In the genomic region with DNA sequence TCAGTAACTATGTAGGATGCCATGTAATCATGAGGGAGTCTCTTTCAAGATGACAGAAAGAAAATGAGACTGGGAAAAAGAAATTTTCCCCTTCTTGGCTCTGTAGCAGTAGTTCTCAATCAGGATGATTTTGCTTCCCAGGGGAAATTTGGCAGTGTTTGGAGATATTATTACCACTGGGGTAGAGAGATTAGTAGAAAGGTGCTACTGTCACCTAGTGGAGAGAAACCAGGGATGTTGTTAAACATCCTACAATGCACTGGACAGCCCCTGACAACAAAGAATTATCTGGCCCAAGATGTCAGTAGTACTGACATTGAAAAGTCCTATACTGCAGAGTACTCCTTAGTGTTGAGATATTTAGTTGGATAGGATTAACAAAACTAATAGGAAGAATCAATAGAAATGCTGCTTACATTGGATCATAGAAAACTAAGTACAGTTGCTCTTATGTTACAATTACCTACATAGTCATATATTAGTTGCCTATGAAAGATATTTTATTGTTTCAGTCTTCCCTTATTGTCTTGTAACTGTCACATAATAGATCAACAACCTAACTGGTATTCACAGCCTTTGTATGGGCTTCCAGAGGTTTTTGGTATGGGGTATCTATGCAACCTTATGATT, we compare ENCODE assay signal across 9 cellular contexts.
DNase-seq lines count a peak whose midpoint lies in the region; ATAC-seq and TF ChIP-seq lines count a peak whose summit lies in the region.
"Had no signal": no experiment of that assay in that cellular context is flagged by ENCODE, and none has a peak within 500 bp of the region (broad histone marks: within the 10 kb centered on the region; RNA-seq: fewer than 3 reads in every experiment).

No MANE protein-coding gene starts in this region.

- no peaks in the 10 kb centered on the region for H3K9me3 Mint-ChIP-seq in natural killer cell
- no peaks in the 10 kb centered on the region for H3K9me3 Mint-ChIP-seq in natural killer cell treated with Interleukin-12 subunit alpha and Interleukin-12 subunit beta and Interleukin-15 and Interleukin-18, amount 100 ng/mL, for 72 hours
- no peaks in the 10 kb centered on the region for H3K9me3 Mint-ChIP-seq in MCF 10A (ENCODE audit: unreplicated experiment)
- H3K9me3 Mint-ChIP-seq: activated naive CD4-positive, alpha-beta T cell treated with anti-CD3 and anti-CD28 coated beads, Interleukin-2, amount 50 U/mL, for 72 hours had no signal

- CTCF ChIA-PET in MCF 10A (lab: Yijun Ruan, JAX) = interaction anchor here (0.5 to 2.2 kb wide), 30 partner anchors 15 to 578 kb away, joined by 3 to 8 read pairs (median 3); no protein-coding TSS in a partner anchor

- POLR2A ChIA-PET in MCF 10A (lab: Yijun Ruan, JAX) = interaction anchor here (0.6 to 1.2 kb wide), 6 partner anchors 9 to 552 kb away, joined by 3 to 7 read pairs (median 4); no protein-coding TSS in a partner anchor

- H3K4me1 Mint-ChIP-seq in natural killer cell (no peaks in the 10 kb centered on the region), MCF 10A (ENCODE audit: insufficient read depth, unreplicated experiment) (peaks cover 8% of the 10 kb centered on the region)
- H3K4me1 Mint-ChIP-seq in natural killer cell treated with Interleukin-12 subunit alpha and Interleukin-12 subunit beta and Interleukin-15 and Interleukin-18, amount 100 ng/mL, for 72 hours (ENCODE audit: low read depth in 2 of 2) = no peaks in the 10 kb centered on the region

- no TSS peak for BruUV-seq in MCF 10A (replicated peaks; lab: Mats Ljungman, UMichigan)

- H3K4me3 ChIP-seq in NB4 (ENCODE audit: low read depth, low read length) = no peak overlapping the region

- no peak for DNase-seq in natural killer cell
- no peak for DNase-seq in natural killer cell treated with Interleukin-12 subunit alpha and Interleukin-12 subunit beta and Interleukin-15 and Interleukin-18, amount 100 ng/mL, for 72 hours (ENCODE audit: low spot score)
- DNase-seq in NB4 (ENCODE audit: low read depth) = peak; percentile 48
- DNase-seq in MCF 10A (ENCODE audit: unreplicated experiment) = peak; percentile 63
- peak; percentile 59 to 69 for DNase-seq in lung microvascular endothelial cell (ENCODE audit: low read depth in 2 of 2)
- DNase-seq in stimulated activated CD4-positive, alpha-beta T cell treated with anti-CD3 and anti-CD28 coated beads, Interleukin-4, amount 100 ng/mL, for 1 hour = no peak

- ATAC-seq in natural killer cell = peak in 2 of 3 donors; percentile 70 to 72
- no peak for ATAC-seq in natural killer cell treated with Interleukin-12 subunit alpha and Interleukin-12 subunit beta and Interleukin-15 and Interleukin-18, amount 100 ng/mL, for 72 hours
- no peak for ATAC-seq in GM21528 (IDR thresholded peaks at IDR 0.05; ENCODE audit: low FRiP score, unreplicated experiment)
- no peak for ATAC-seq in HG03460 (IDR thresholded peaks at IDR 0.05; ENCODE audit: unreplicated experiment)

- H3K36me3 Mint-ChIP-seq in natural killer cell = no peaks in the 10 kb centered on the region
- H3K36me3 Mint-ChIP-seq in natural killer cell treated with Interleukin-12 subunit alpha and Interleukin-12 subunit beta and Interleukin-15 and Interleukin-18, amount 100 ng/mL, for 72 hours = no peaks in the 10 kb centered on the region
- no peaks in the 10 kb centered on the region for H3K36me3 Mint-ChIP-seq in MCF 10A (ENCODE audit: insufficient read depth, unreplicated experiment)
- H3K36me3 Mint-ChIP-seq: activated naive CD4-positive, alpha-beta T cell treated with anti-CD3 and anti-CD28 coated beads, Interleukin-2, amount 50 U/mL, for 72 hours had no signal

- H3K27me3 Mint-ChIP-seq in natural killer cell (ENCODE audit: low read depth in 2 of 2) = no peaks in the 10 kb centered on the region
- peaks cover 4 to 5% of the 10 kb centered on the region in 2 donors for H3K27me3 Mint-ChIP-seq in natural killer cell treated with Interleukin-12 subunit alpha and Interleukin-12 subunit beta and Interleukin-15 and Interleukin-18, amount 100 ng/mL, for 72 hours
- H3K27me3 Mint-ChIP-seq in MCF 10A (ENCODE audit: insufficient read depth, unreplicated experiment) = no peaks in the 10 kb centered on the region

- TF ChIP-seq CTCF in natural killer cell (IDR thresholded peaks at IDR 0.05) (peak; percentile 73), NB4 (IDR thresholded peaks at IDR 0.05; ENCODE audit: low read depth, low read length) (peak; percentile 54), MCF 10A (IDR thresholded peaks at IDR 0.05; ENCODE audit: unreplicated experiment) (peak; percentile 78)

- intact Hi-C loops in natural killer cell (cut with micrococcal nuclease) (loop anchor here (1.0 to 2.0 kb wide), 3 partner anchors 430 to 569 kb away; no protein-coding TSS in a partner anchor), MCF 10A (cut with micrococcal nuclease) (loop anchor here (1.0 to 10.0 kb wide), 7 partner anchors 174 to 569 kb away; no protein-coding TSS in a partner anchor)

- H3K4me3 Mint-ChIP-seq in natural killer cell (no peak overlapping the region), MCF 10A (ENCODE audit: unreplicated experiment) (no peak overlapping the region)
- H3K4me3 Mint-ChIP-seq in natural killer cell treated with Interleukin-12 subunit alpha and Interleukin-12 subunit beta and Interleukin-15 and Interleukin-18, amount 100 ng/mL, for 72 hours = no peak overlapping the region

- H3K27ac Mint-ChIP-seq in natural killer cell (no peak overlapping the region), MCF 10A (ENCODE audit: low read depth, unreplicated experiment) (no peak overlapping the region)
- H3K27ac Mint-ChIP-seq in natural killer cell treated with Interleukin-12 subunit alpha and Interleukin-12 subunit beta and Interleukin-15 and Interleukin-18, amount 100 ng/mL, for 72 hours = no peak overlapping the region
- H3K27ac Mint-ChIP-seq: activated naive CD4-positive, alpha-beta T cell treated with anti-CD3 and anti-CD28 coated beads, Interleukin-2, amount 50 U/mL, for 72 hours had no signal

- no peak for TF ChIP-seq POLR2A in NB4 (IDR thresholded peaks at IDR 0.05; ENCODE audit: extremely low read depth, insufficient read length)

Comparison
In these comparisons a context has a peak if more than half of its experiments do, and no peak if none do; other contexts are left out.
1. ATAC-seq: peak in natural killer cell (2 of 3); none in natural killer cell treated with Interleukin-12 subunit alpha and Interleukin-12 subunit beta and Interleukin-15 and Interleukin-18, amount 100 ng/mL, for 72 hours (0 of 2), GM21528 (single experiment) and HG03460 (single experiment).
2. DNase-seq: peak in NB4 (single experiment), MCF 10A (single experiment) and lung microvascular endothelial cell (2 of 2); none in natural killer cell (single experiment), natural killer cell treated with Interleukin-12 subunit alpha and Interleukin-12 subunit beta and Interleukin-15 and Interleukin-18, amount 100 ng/mL, for 72 hours (single experiment) and stimulated activated CD4-positive, alpha-beta T cell treated with anti-CD3 and anti-CD28 coated beads, Interleukin-4, amount 100 ng/mL, for 1 hour (single experiment).
3. Peak in every context shown above with its lines, with median percentiles within 50 percentile points of each other: CTCF ChIP-seq.